In genomic region chr7:55500117-55500516, GRCh38 we compare ENCODE assay signal across 19 cellular contexts.
"Had no signal": no experiment of that assay in that cellular context is flagged by ENCODE, and none has a peak within 500 bp of the region (broad histone marks: within the 10 kb centered on the region; RNA-seq: fewer than 3 reads in every experiment).

No MANE protein-coding gene starts in this region.

- H3K9me3 Mint-ChIP-seq: activated naive CD4-positive, alpha-beta T cell treated with anti-CD3 and anti-CD28 coated beads, Interleukin-2, amount 50 U/mL, for 24 hours; dendritic cell treated with granulocyte-macrophage colony-stimulating factor and Interleukin-4, amounts not matched to agents 40 ng/mL and 50 ng/mL, for 4 days; effector memory CD8-positive, alpha-beta T cell; natural killer cell had no signal

- H3K4me3 ChIP-seq: body of pancreas, lower lobe of right lung, thoracic aorta had no signal

- H3K9me3 ChIP-seq: body of pancreas, lower lobe of right lung, thoracic aorta had no signal

- H3K4me3 Mint-ChIP-seq: activated naive CD4-positive, alpha-beta T cell treated with anti-CD3 and anti-CD28 coated beads, Interleukin-2, amount 50 U/mL, for 24 hours; dendritic cell treated with granulocyte-macrophage colony-stimulating factor and Interleukin-4, amounts not matched to agents 40 ng/mL and 50 ng/mL, for 4 days; effector memory CD8-positive, alpha-beta T cell; natural killer cell had no signal

- H3K27me3 ChIP-seq: body of pancreas had no signal

- H3K27ac ChIP-seq: body of pancreas, lower lobe of right lung, thoracic aorta, VCaP had no signal

- H3K27me3 Mint-ChIP-seq: activated naive CD4-positive, alpha-beta T cell treated with anti-CD3 and anti-CD28 coated beads, Interleukin-2, amount 50 U/mL, for 24 hours; dendritic cell treated with granulocyte-macrophage colony-stimulating factor and Interleukin-4, amounts not matched to agents 40 ng/mL and 50 ng/mL, for 4 days; effector memory CD8-positive, alpha-beta T cell; progenitor cell of endocrine pancreas had no signal

- H3K4me1 ChIP-seq: body of pancreas, lower lobe of right lung had no signal

- H3K27ac Mint-ChIP-seq: dendritic cell treated with granulocyte-macrophage colony-stimulating factor and Interleukin-4, amounts not matched to agents 40 ng/mL and 50 ng/mL, for 4 days; progenitor cell of endocrine pancreas had no signal

- DNase-seq: activated CD4-positive, alpha-beta T cell treated with anti-CD3 and anti-CD28 coated beads for 4 hours; activated CD8-positive, alpha-beta memory T cell treated with anti-CD3 and anti-CD28 coated beads for 24 hours; activated effector memory CD4-positive, alpha-beta T cell treated with Interleukin-2 at 50 U/mL for 16 hours; activated T-cell treated with anti-CD3 and anti-CD28 coated beads for 4 hours; amniotic stem cell; body of pancreas; cerebellar nuclear complex; effector memory CD8-positive, alpha-beta T cell; hippocampal formation; lower lobe of right lung; natural killer cell; occipital lobe; stimulated activated CD4-positive, alpha-beta T cell treated with anti-CD3 and anti-CD28 coated beads, Interleukin-2, amount 100 ng/mL, for 48 hours; stimulated activated naive CD8-positive, alpha-beta T cell treated with anti-CD3 and anti-CD28 coated beads, Interleukin-15, Interleukin-2, amounts not matched to agents 100 U/mL and 50 U/mL, for 24 hours had no signal

- ATAC-seq: body of pancreas; effector memory CD8-positive, alpha-beta T cell; lower lobe of right lung; natural killer cell; stimulated activated naive CD8-positive, alpha-beta T cell treated with anti-CD3 and anti-CD28 coated beads, Interleukin-15, Interleukin-2, amounts not matched to agents 100 U/mL and 50 U/mL, for 24 hours had no signal

- H3K36me3 Mint-ChIP-seq: natural killer cell had no signal
